ENCODE assay signal across 12 cellular contexts in genomic region chr22:26431151-26431995, GRCh38. TPM values are rescaled to one million over a fixed set of nuclear protein-coding genes. Genes with fewer than 3 reads are reported as not detected.
DNase-seq lines count a peak whose midpoint lies in the region; ATAC-seq and TF ChIP-seq lines count a peak whose summit lies in the region.
"Had no signal": no experiment of that assay in that cellular context is flagged by ENCODE, and none has a peak within 500 bp of the region (broad histone marks: within the 10 kb centered on the region; RNA-seq: fewer than 3 reads in every experiment).

No MANE protein-coding gene starts in this region.

- TF ChIP-seq CTCF in SU-DHL-6 (IDR thresholded peaks at IDR 0.05; ENCODE audit: insufficient read depth, low read length, poor library complexity, severe bottlenecking) (no peak), fibroblast of pulmonary artery (IDR thresholded peaks at IDR 0.05; ENCODE audit: low read length, missing control alignments) (no peak)

- peaks cover 17% of the 10 kb centered on the region for H3K36me3 Mint-ChIP-seq in activated naive CD4-positive, alpha-beta T cell treated with anti-CD3 and anti-CD28 coated beads for 36 hours (ENCODE audit: low read depth)
- peaks cover 16% of the 10 kb centered on the region for H3K36me3 Mint-ChIP-seq in stimulated activated memory B cell treated with anti-CD40 and anti-IgM and Interleukin-4, amounts not matched to agents 10 μg/mL and 1 μg/mL and 100 μg/mL, for 72 hours

- H3K9ac ChIP-seq in SU-DHL-6 (ENCODE audit: low read length) = no peak overlapping the region

- no peaks in the 10 kb centered on the region for H3K9me3 ChIP-seq in SU-DHL-6 (ENCODE audit: insufficient read depth, low read length)
- H3K9me3 ChIP-seq: left ventricle myocardium inferior, spleen, stomach had no signal

- ATAC-seq in stimulated activated memory B cell treated with anti-CD40 and anti-IgM and Interleukin-4, amounts not matched to agents 10 μg/mL and 1 μg/mL and 100 μg/mL, for 72 hours = no peak
- no peak for ATAC-seq in HG03108 (IDR thresholded peaks at IDR 0.05; ENCODE audit: unreplicated experiment)

- H3K9me2 ChIP-seq in SU-DHL-6 (replicated peaks; ENCODE audit: insufficient read depth, low read length) = no peaks in the 10 kb centered on the region

- H3K4me3 Mint-ChIP-seq in activated naive CD4-positive, alpha-beta T cell treated with anti-CD3 and anti-CD28 coated beads for 36 hours = peak overlapping the region; percentile 83
- H3K4me3 Mint-ChIP-seq in stimulated activated memory B cell treated with anti-CD40 and anti-IgM and Interleukin-4, amounts not matched to agents 10 μg/mL and 1 μg/mL and 100 μg/mL, for 72 hours = peak overlapping the region; percentile 89

- H3K27ac ChIP-seq in SU-DHL-6 (ENCODE audit: low read depth, low read length) = no peak overlapping the region
- H3K27ac ChIP-seq: left ventricle myocardium inferior had no signal

- intact Hi-C loops in activated naive CD4-positive, alpha-beta T cell treated with anti-CD3 and anti-CD28 coated beads for 36 hours (cut with micrococcal nuclease) = loop anchor here (1.0 to 2.0 kb wide), 2 partner anchors 33 to 211 kb away; no protein-coding TSS in a partner anchor

- H2AFZ ChIP-seq in SU-DHL-6 (ENCODE audit: low read depth, low read length, severe bottlenecking) = no peak overlapping the region

- no peaks in the 10 kb centered on the region for H3K27me3 ChIP-seq in SU-DHL-6 (ENCODE audit: low read length)
- H3K27me3 ChIP-seq: spleen had no signal

- no peaks in the 10 kb centered on the region for H3K36me3 ChIP-seq in SU-DHL-6 (ENCODE audit: low read length)
- H3K36me3 ChIP-seq: left ventricle myocardium inferior had no signal

- no peaks in the 10 kb centered on the region for H3K9me3 Mint-ChIP-seq in activated naive CD4-positive, alpha-beta T cell treated with anti-CD3 and anti-CD28 coated beads for 36 hours
- H3K9me3 Mint-ChIP-seq in stimulated activated memory B cell treated with anti-CD40 and anti-IgM and Interleukin-4, amounts not matched to agents 10 μg/mL and 1 μg/mL and 100 μg/mL, for 72 hours = peaks cover 3% of the 10 kb centered on the region

- CTCF ChIA-PET in activated naive CD4-positive, alpha-beta T cell treated with anti-CD3 and anti-CD28 coated beads for 36 hours (lab: Charles Lee) = interaction anchor here (0.9 to 1.5 kb wide), 10 partner anchors 15 to 243 kb away, joined by 3 to 6 read pairs (median 4); no protein-coding TSS in a partner anchor

- DNase-seq in activated naive CD4-positive, alpha-beta T cell treated with anti-CD3 and anti-CD28 coated beads for 36 hours = no peak
- DNase-seq in activated naive CD4-positive, alpha-beta T cell (lab: John Stamatoyannopoulos, UW) = no peak
- DNase-seq in fibroblast of pulmonary artery (ENCODE audit: low read depth) (peak; percentile 66), SHP77 (lab: John Stamatoyannopoulos, UW) (no peak), GDM1 (lab: John Stamatoyannopoulos, UW) (no peak)
- DNase-seq: left ventricle myocardium inferior, NCI-H748 treated with DMSO at 0.1 percent for 48 hours, spleen, stomach had no signal

- H3K27me3 Mint-ChIP-seq in activated naive CD4-positive, alpha-beta T cell treated with anti-CD3 and anti-CD28 coated beads for 36 hours (ENCODE audit: low read depth) = no peaks in the 10 kb centered on the region
- H3K27me3 Mint-ChIP-seq in stimulated activated memory B cell treated with anti-CD40 and anti-IgM and Interleukin-4, amounts not matched to agents 10 μg/mL and 1 μg/mL and 100 μg/mL, for 72 hours = no peaks in the 10 kb centered on the region

- no peaks in the 10 kb centered on the region for H4K20me1 ChIP-seq in SU-DHL-6 (ENCODE audit: low read depth, low read length)

- H3F3A ChIP-seq in SU-DHL-6 (ENCODE audit: insufficient read depth) = peaks cover 14% of the 10 kb centered on the region

- peak overlapping the region; percentile 71 for H3K4me2 ChIP-seq in SU-DHL-6 (ENCODE audit: low read depth, low read length, poor library complexity, severe bottlenecking)

- H3K4me3 ChIP-seq in SU-DHL-6 (ENCODE audit: insufficient read depth, low read length, poor library complexity, severe bottlenecking) = no peak overlapping the region
- H3K4me3 ChIP-seq in fibroblast of pulmonary artery (replicated peaks; ENCODE audit: low read depth, low read length) = no peak overlapping the region
- H3K4me3 ChIP-seq: left ventricle myocardium inferior had no signal

- peak overlapping the region; percentile 60 for H3K27ac Mint-ChIP-seq in activated naive CD4-positive, alpha-beta T cell treated with anti-CD3 and anti-CD28 coated beads for 36 hours
- no peak overlapping the region for H3K27ac Mint-ChIP-seq in stimulated activated memory B cell treated with anti-CD40 and anti-IgM and Interleukin-4, amounts not matched to agents 10 μg/mL and 1 μg/mL and 100 μg/mL, for 72 hours

- H3K79me2 ChIP-seq in SU-DHL-6 (ENCODE audit: insufficient read depth, low read length) = no peaks in the 10 kb centered on the region

- peaks cover 63% of the 10 kb centered on the region for H3K4me1 Mint-ChIP-seq in activated naive CD4-positive, alpha-beta T cell treated with anti-CD3 and anti-CD28 coated beads for 36 hours (ENCODE audit: low read depth)
- H3K4me1 Mint-ChIP-seq in stimulated activated memory B cell treated with anti-CD40 and anti-IgM and Interleukin-4, amounts not matched to agents 10 μg/mL and 1 μg/mL and 100 μg/mL, for 72 hours = peaks cover 72% of the 10 kb centered on the region

RNA-seq across cellular contexts. Expression of gene ASPHD2, which starts 2.3 kb away (rescaled TPM):
- total RNA-seq in activated naive CD4-positive, alpha-beta T cell treated with anti-CD3 and anti-CD28 coated beads for 36 hours = 1 to 10 TPM; 4.4 to 4.7 TPM

RNA-seq across cellular contexts. Expression of gene HPS4, which starts 52.2 kb away (rescaled TPM):
- 10 to 100 TPM; 48.0 to 51.5 TPM for total RNA-seq in activated naive CD4-positive, alpha-beta T cell treated with anti-CD3 and anti-CD28 coated beads for 36 hours

RNA-seq across cellular contexts. Expression of gene SRRD, which starts 52.3 kb away (rescaled TPM):
- 10 to 100 TPM; 20.8 to 21.6 TPM for total RNA-seq in activated naive CD4-positive, alpha-beta T cell treated with anti-CD3 and anti-CD28 coated beads for 36 hours
